Comparison of ENCODE assay signal across 7 cellular contexts in the genomic region with DNA sequence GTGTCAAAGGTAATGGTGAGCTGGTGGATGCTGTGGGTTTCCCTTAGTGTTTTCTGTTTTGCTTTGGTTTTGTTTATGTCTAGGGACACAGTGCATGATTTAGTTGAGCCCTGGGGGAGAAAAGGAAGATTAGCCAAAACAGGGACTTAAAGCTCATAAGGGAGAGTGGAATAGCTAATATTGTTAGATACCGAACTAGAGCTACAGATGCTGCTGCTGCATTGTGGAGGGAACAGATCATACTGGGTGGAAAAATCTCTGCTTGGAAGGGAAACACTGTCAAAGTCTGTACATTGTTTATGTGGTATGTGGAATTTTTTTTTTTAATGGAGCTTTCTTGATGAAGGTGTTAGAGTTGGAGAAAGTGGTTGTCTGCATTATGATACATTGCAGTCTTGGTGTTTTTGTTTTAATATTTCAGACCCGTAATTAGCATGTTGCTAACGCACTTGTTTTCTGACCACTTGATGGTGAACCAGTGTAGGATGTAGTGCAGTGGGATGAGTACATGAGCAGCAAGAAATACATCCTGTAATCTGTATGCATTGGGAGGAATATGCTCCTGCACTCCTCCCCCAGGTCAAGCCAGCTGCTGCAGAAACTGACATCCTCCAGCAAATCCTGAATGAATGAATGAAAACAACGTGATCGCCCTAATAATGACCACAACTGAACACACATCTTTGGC.
DNase-seq lines count a peak whose midpoint lies in the region; ATAC-seq and TF ChIP-seq lines count a peak whose summit lies in the region.

No MANE protein-coding gene starts in this region.

- no peaks in the 10 kb centered on the region for H3K9me3 ChIP-seq in neuron (ENCODE audit: low read length)

- H3K27me3 ChIP-seq in neuron (ENCODE audit: insufficient read depth, low read length) = no peaks in the 10 kb centered on the region

- H3K4me1 ChIP-seq in neuron (ENCODE audit: insufficient read depth, low read length) = peaks cover 53% of the 10 kb centered on the region

- DNase-seq in NCI-H1105 treated with DMSO at 0.1 percent for 48 hours (lab: John Stamatoyannopoulos, UW) (peak; percentile 63), choroid plexus epithelial cell (ENCODE audit: low read depth) (peak; percentile 33)

- H3K36me3 ChIP-seq in neuron (ENCODE audit: insufficient read depth, low read length) = no peaks in the 10 kb centered on the region

- ATAC-seq in HG02588 (IDR thresholded peaks at IDR 0.05; ENCODE audit: unreplicated experiment) (no peak), GM21825 (IDR thresholded peaks at IDR 0.05; ENCODE audit: unreplicated experiment) (no peak), HG03457 (IDR thresholded peaks at IDR 0.05; ENCODE audit: unreplicated experiment) (no peak)

- no peak overlapping the region for H2AFZ ChIP-seq in neuron (ENCODE audit: low read depth, low read length)

- TF ChIP-seq CTCF in choroid plexus epithelial cell (conservative IDR thresholded peaks at IDR 0.05; ENCODE audit: low read depth, low read length) = no peak

- H3K4me3 ChIP-seq in GM08714 (ENCODE audit: low read length) = peak overlapping the region; percentile 94
- peak overlapping the region; percentile 80 for H3K4me3 ChIP-seq in choroid plexus epithelial cell (ENCODE audit: low read depth, low read length)
- H3K4me3 ChIP-seq in neuron (ENCODE audit: low read length) = peak overlapping the region; percentile 75
